8 cellular contexts compared by ENCODE assay signal in genomic region chr1:180926164-180926981, GRCh38. TPM values are rescaled to one million over a fixed set of nuclear protein-coding genes. Genes with fewer than 3 reads are reported as not detected.
DNase-seq lines count a peak whose midpoint lies in the region; ATAC-seq and TF ChIP-seq lines count a peak whose summit lies in the region.

No MANE protein-coding gene starts in this region.

- DNase-seq in GM19238 (ENCODE audit: insufficient read length, low spot score): peak; percentile 51
- DNase-seq in NCI-H1105 treated with DMSO at 0.1 percent for 48 hours (lab: John Stamatoyannopoulos, UW): peak; percentile 85
- peak; percentile 81 for DNase-seq in brain pericyte (ENCODE audit: low read depth, low spot score)
- DNase-seq in medulla oblongata (ENCODE audit: extremely low spot score): peak; percentile 78
- peak; percentile 82 to 83 for DNase-seq in thyroid gland
- no peak for DNase-seq in mesenteric fat pad (ENCODE audit: low spot score)
- no peak for DNase-seq in activated CD4-positive, alpha-beta T cell treated with anti-CD3 and anti-CD28 coated beads, Interleukin-2, amount 50 U/mL, for 1 hour

- peak in 1 of 6 experiments; percentile 11 for TF ChIP-seq CTCF in thyroid gland (IDR thresholded peaks at IDR 0.05)

- peak overlapping the region; percentile 89 to 99 (median 94) for H3K27ac ChIP-seq in thyroid gland

- H3K9me3 ChIP-seq in thyroid gland: no peaks in the 10 kb centered on the region

- 21 to 27% methylated on average over 13 to 14 of the region's 14 CpGs for WGBS in thyroid gland, 2 donors

- no peak overlapping the region for H3K4me3 ChIP-seq in thyroid gland (replicated peaks in 1 of 3)

- intact Hi-C loops in thyroid gland (cut with DNase I): no loop called here

- peak in 1 of 2 donors; percentile 5 for TF ChIP-seq POLR2A in thyroid gland (IDR thresholded peaks at IDR 0.05)

- H3K4me1 ChIP-seq in thyroid gland: peaks cover 69 to 74% of the 10 kb centered on the region in 2 donors

- ATAC-seq in GM18867 (IDR thresholded peaks at IDR 0.05; ENCODE audit: unreplicated experiment): no peak

- no peaks in the 10 kb centered on the region for H3K27me3 ChIP-seq in thyroid gland

- H3K36me3 ChIP-seq in thyroid gland: no peaks in the 10 kb centered on the region

RNA-seq across cellular contexts. Expression of gene KIAA1614, which starts 13.7 kb away (rescaled TPM):
- 10 to 100 TPM in 2 of 4 donors, 1 to 10 TPM in 2; 8.7 to 16.7 (median 12.5) TPM for total RNA-seq in thyroid gland
- 3.1 TPM for total RNA-seq in mesenteric fat pad

Comparison
In these comparisons a context has a peak if more than half of its experiments do, and no peak if none do; other contexts are left out.
1. DNase-seq: peak in GM19238 (single experiment), NCI-H1105 treated with DMSO at 0.1 percent for 48 hours (single experiment), brain pericyte (single experiment), medulla oblongata (single experiment) and thyroid gland (2 of 2); none in mesenteric fat pad (single experiment) and activated CD4-positive, alpha-beta T cell treated with anti-CD3 and anti-CD28 coated beads, Interleukin-2, amount 50 U/mL, for 1 hour (single experiment).